Comparison of ENCODE assay signal across 8 cellular contexts in genomic region chr10:87861034-87861433, GRCh38. TPM values are rescaled to one million over a fixed set of nuclear protein-coding genes. Genes with fewer than 3 reads are reported as not detected.
A peak's percentile ranks its signal among the peaks of the same experiment; 100 is the strongest.
DNase-seq lines count a peak whose midpoint lies in the region; ATAC-seq, FAIRE-seq and TF ChIP-seq lines count a peak whose summit lies in the region.

No MANE protein-coding gene starts in this region.

- H3K4me2 ChIP-seq in astrocyte (ENCODE audit: low read length): peak overlapping the region; percentile 100

- ATAC-seq in GM19452 (IDR thresholded peaks at IDR 0.05; ENCODE audit: unreplicated experiment) (no peak), GM21723 (IDR thresholded peaks at IDR 0.05; ENCODE audit: unreplicated experiment) (no peak)

- H3K9me3 ChIP-seq in HUES64 (ENCODE audit: insufficient read depth, low read depth, low read length) (no peaks in the 10 kb centered on the region), astrocyte (ENCODE audit: insufficient read depth, low read depth, low read length) (no peaks in the 10 kb centered on the region), mucosa of rectum (ENCODE audit: control insufficient read depth in 2 of 2, low read length in 2 of 2) (no peaks in the 10 kb centered on the region)

- 92% methylated on average over 4 of the region's 4 CpGs for WGBS in HUES64

- FAIRE-seq in astrocyte (lab: Jason Lieb, UNC): no peak

- H3K9me3 Mint-ChIP-seq in astrocyte (ENCODE audit: unreplicated experiment): no peaks in the 10 kb centered on the region

- H2AFZ ChIP-seq in astrocyte (ENCODE audit: low read depth, low read length): no peak overlapping the region

- H3K27me3 ChIP-seq in HUES64 (ENCODE audit: insufficient read depth, low read length): no peaks in the 10 kb centered on the region
- no peaks in the 10 kb centered on the region for H3K27me3 ChIP-seq in astrocyte (ENCODE audit: insufficient read depth, low read length)
- H3K27me3 ChIP-seq in mucosa of rectum (ENCODE audit: control insufficient read depth in 2 of 2, insufficient read depth in 2 of 2, low read length in 2 of 2): no peaks in the 10 kb centered on the region

- no peak for DNase-seq in astrocyte (ENCODE audit: low read depth)
- no peak for DNase-seq in kidney tubule cell (ENCODE audit: low spot score)
- no peak for DNase-seq in HPDE6-E6E7 (ENCODE audit: extremely low spot score)

- H3K27ac Mint-ChIP-seq in astrocyte (ENCODE audit: unreplicated experiment): no peak overlapping the region

- no peak overlapping the region for H3K9ac ChIP-seq in HUES64 (ENCODE audit: low read depth, low read length)
- H3K9ac ChIP-seq in astrocyte (ENCODE audit: low read length): peak overlapping the region; percentile 94
- peak overlapping the region; percentile 96 to 98 for H3K9ac ChIP-seq in mucosa of rectum (ENCODE audit: low read depth in 1 of 2, low read length in 2 of 2)

- peak overlapping the region; percentile 99 for H3K4me3 Mint-ChIP-seq in astrocyte (ENCODE audit: unreplicated experiment)

- H3K4me1 Mint-ChIP-seq in astrocyte (ENCODE audit: low read depth, unreplicated experiment): peaks cover 11% of the 10 kb centered on the region

- H3K4me1 ChIP-seq in HUES64 (ENCODE audit: insufficient read depth, low read length): no peaks in the 10 kb centered on the region
- peaks cover 9% of the 10 kb centered on the region for H3K4me1 ChIP-seq in astrocyte (ENCODE audit: insufficient read depth, low read length)
- peaks cover 14 to 20% of the 10 kb centered on the region in 2 donors for H3K4me1 ChIP-seq in mucosa of rectum (ENCODE audit: control insufficient read depth in 2 of 2, insufficient read depth in 2 of 2, low read length in 2 of 2)

- H3K4me3 ChIP-seq in HUES64 (ENCODE audit: low read length) (peak overlapping the region; percentile 96), astrocyte (ENCODE audit: insufficient read depth, low read depth, low read length) (peak overlapping the region; percentile 97), mucosa of rectum (ENCODE audit: low read length in 2 of 2) (peak overlapping the region in 1 of 2 donors; percentile 99)

- no peak for TF ChIP-seq CTCF in 22Rv1 (IDR thresholded peaks at IDR 0.05)
- TF ChIP-seq CTCF in astrocyte (IDR thresholded peaks at IDR 0.05; ENCODE audit: insufficient read depth, low read depth, low read length): no peak

- H3K79me2 ChIP-seq in astrocyte (ENCODE audit: insufficient read depth, low read length): peaks cover 23% of the 10 kb centered on the region

- H3K36me3 ChIP-seq in HUES64 (ENCODE audit: insufficient read depth, low read length) (no peaks in the 10 kb centered on the region), astrocyte (ENCODE audit: insufficient read depth, low read length) (no peaks in the 10 kb centered on the region), mucosa of rectum (ENCODE audit: control insufficient read depth in 2 of 2, insufficient read depth in 2 of 2, low read length in 2 of 2) (no peaks in the 10 kb centered on the region)

- no peaks in the 10 kb centered on the region for H3K27me3 Mint-ChIP-seq in astrocyte (ENCODE audit: low read depth, unreplicated experiment)

- peaks cover 19% of the 10 kb centered on the region for H4K20me1 ChIP-seq in astrocyte (ENCODE audit: insufficient read depth, low read length)

- H3K27ac ChIP-seq in 22Rv1: peak overlapping the region; percentile 98
- no peak overlapping the region for H3K27ac ChIP-seq in HUES64 (ENCODE audit: low read depth, low read length)
- H3K27ac ChIP-seq in astrocyte (ENCODE audit: low read depth, low read length): no peak overlapping the region
- H3K27ac ChIP-seq in mucosa of rectum (ENCODE audit: low read depth in 2 of 2, low read length in 2 of 2): peak overlapping the region; percentile 95 to 97

- no peaks in the 10 kb centered on the region for H3K36me3 Mint-ChIP-seq in astrocyte (ENCODE audit: low read depth, unreplicated experiment)

RNA-seq across cellular contexts. Expression of gene KLLN, which starts 2.3 kb away (rescaled TPM):
- polyA plus RNA-seq in HUES64 (2013, experiment 1 of 2): 0.35 TPM
- 0.32 TPM for polyA plus RNA-seq in HUES64 (2013, experiment 2 of 2)
- 1.4 and 1.5 TPM in 2 replicates for total RNA-seq in astrocyte

RNA-seq across cellular contexts. Expression of gene PTEN, which starts 2.4 kb away (rescaled TPM):
- 22.1 TPM for polyA plus RNA-seq in HUES64 (2013, experiment 1 of 2)
- polyA plus RNA-seq in HUES64 (2013, experiment 2 of 2): 27.3 TPM
- 90.3 and 99.2 TPM in 2 replicates for total RNA-seq in astrocyte

RNA-seq across cellular contexts. Expression of gene ATAD1, which starts 43.0 kb away (rescaled TPM):
- polyA plus RNA-seq in HUES64 (2013, experiment 1 of 2): 22.5 TPM
- 25.3 TPM for polyA plus RNA-seq in HUES64 (2013, experiment 2 of 2)
- total RNA-seq in astrocyte: 71.0 and 72.5 TPM in 2 replicates

Comparison
In these comparisons a context has a peak if more than half of its experiments do, and no peak if none do; other contexts are left out.
1. H3K27ac ChIP-seq: peak in 22Rv1 (single experiment) and mucosa of rectum (2 of 2); none in HUES64 (single experiment) and astrocyte (single experiment).